In the genomic region with DNA sequence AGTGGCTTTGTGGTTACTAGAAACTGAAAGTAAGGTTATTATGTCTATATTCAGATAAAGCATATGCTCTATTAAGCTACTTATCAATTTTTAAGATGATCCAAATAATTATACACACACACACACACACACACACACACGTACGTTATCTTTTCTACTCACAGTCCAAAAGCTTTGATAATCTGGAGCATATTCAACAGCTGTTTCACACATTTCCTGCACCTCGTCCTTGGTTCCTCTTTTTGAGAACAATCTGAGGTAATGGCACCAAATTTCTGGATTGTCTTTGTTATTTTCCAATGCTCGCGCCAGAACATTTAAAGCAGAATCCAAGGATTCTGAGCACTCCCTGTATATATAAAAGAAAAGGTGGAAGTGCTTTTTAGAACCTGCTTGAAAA, we compare ENCODE assay signal across 10 cellular contexts. TPM values are rescaled to one million over a fixed set of nuclear protein-coding genes. Genes with fewer than 3 reads are reported as not detected.
DNase-seq lines count a peak whose midpoint lies in the region; ATAC-seq and TF ChIP-seq lines count a peak whose summit lies in the region.
"Had no signal": no experiment of that assay in that cellular context is flagged by ENCODE, and none has a peak within 500 bp of the region (broad histone marks: within the 10 kb centered on the region; RNA-seq: fewer than 3 reads in every experiment).

No MANE protein-coding gene starts in this region.

- 0 out of 2 replicates have a peak overlapping the region, but pooled peaks have one; percentile 41 for H3K4me3 ChIP-seq in ACC112 (ENCODE audit: low read depth, low read length)
- H3K4me3 ChIP-seq in BE2C (ENCODE audit: low read depth, low read length): no peak overlapping the region

- DNase-seq in BE2C (no peak), DMS79 (lab: John Stamatoyannopoulos, UW) (no peak), caudate nucleus (lab: John Stamatoyannopoulos, UW) (no peak), activated gamma-delta T cell (lab: John Stamatoyannopoulos, UW) (no peak)
- DNase-seq: activated CD4-positive, alpha-beta T cell treated with anti-CD3 and anti-CD28 coated beads for 4 hours; DMS53 had no signal

- peaks cover 10% of the 10 kb centered on the region for H3K79me2 ChIP-seq in ACC112 (ENCODE audit: control insufficient read depth, insufficient read depth, low read length, unreplicated experiment)

- H3K36me3 ChIP-seq in ACC112 (ENCODE audit: insufficient read depth, low read length) (peaks cover 73% of the 10 kb centered on the region), BE2C (peaks cover 96% of the 10 kb centered on the region)

- H2AFZ ChIP-seq in ACC112 (ENCODE audit: low read length, unreplicated experiment): no peak overlapping the region

- peak overlapping the region; percentile 46 for H3K27ac Mint-ChIP-seq in activated naive CD8-positive, alpha-beta T cell

- H3K27me3 ChIP-seq in ACC112 (ENCODE audit: insufficient read depth, low read length) (no peaks in the 10 kb centered on the region), BE2C (no peaks in the 10 kb centered on the region)

- ATAC-seq in GM18520 (IDR thresholded peaks at IDR 0.05; ENCODE audit: unreplicated experiment) (peak; percentile 45), HG03175 (IDR thresholded peaks at IDR 0.05; ENCODE audit: unreplicated experiment) (peak; percentile 70)

- H3K9me3 Mint-ChIP-seq in activated naive CD8-positive, alpha-beta T cell (ENCODE audit: low read depth): no peaks in the 10 kb centered on the region

- peaks cover 34% of the 10 kb centered on the region for H3K4me1 Mint-ChIP-seq in activated naive CD8-positive, alpha-beta T cell (ENCODE audit: low read depth)

- H3K27me3 Mint-ChIP-seq in activated naive CD8-positive, alpha-beta T cell: no peaks in the 10 kb centered on the region

- no peak for TF ChIP-seq CTCF in BE2C (IDR thresholded peaks at IDR 0.05; ENCODE audit: low read depth, low read length)

- H3K27ac ChIP-seq in ACC112 (ENCODE audit: low read depth, low read length) (peak overlapping the region; percentile 44), caudate nucleus (ENCODE audit: low read depth, low read length) (no peak overlapping the region)

- H3K4me1 ChIP-seq in ACC112 (ENCODE audit: control insufficient read depth, insufficient read depth, low read length, unreplicated experiment) (peaks cover 16% of the 10 kb centered on the region), BE2C (peaks cover 10% of the 10 kb centered on the region; the same call in 1 of the 2 replicates)

- peaks cover 7% of the 10 kb centered on the region for H3K36me3 Mint-ChIP-seq in activated naive CD8-positive, alpha-beta T cell

- H3K9me3 ChIP-seq in BE2C: no peaks in the 10 kb centered on the region

- no peak overlapping the region for H3K4me3 Mint-ChIP-seq in activated naive CD8-positive, alpha-beta T cell

RNA-seq across cellular contexts. Expression of a gene that starts 37.5 kb away (rescaled TPM):
- polyA plus RNA-seq in BE2C (2012; ENCODE audit: insufficient read depth, insufficient read length, low read depth): 11.1 TPM

RNA-seq across cellular contexts. Expression of a gene that starts 38.0 kb away (rescaled TPM):
- 3.7 TPM for polyA plus RNA-seq in BE2C (2012; ENCODE audit: insufficient read depth, insufficient read length, low read depth)

RNA-seq across cellular contexts. Expression of a gene that starts 59.8 kb away (rescaled TPM):
- 30.0 TPM for polyA plus RNA-seq in BE2C (2012; ENCODE audit: insufficient read depth, insufficient read length, low read depth)
